Comparison of ENCODE assay signal across 15 cellular contexts in the genomic region with DNA sequence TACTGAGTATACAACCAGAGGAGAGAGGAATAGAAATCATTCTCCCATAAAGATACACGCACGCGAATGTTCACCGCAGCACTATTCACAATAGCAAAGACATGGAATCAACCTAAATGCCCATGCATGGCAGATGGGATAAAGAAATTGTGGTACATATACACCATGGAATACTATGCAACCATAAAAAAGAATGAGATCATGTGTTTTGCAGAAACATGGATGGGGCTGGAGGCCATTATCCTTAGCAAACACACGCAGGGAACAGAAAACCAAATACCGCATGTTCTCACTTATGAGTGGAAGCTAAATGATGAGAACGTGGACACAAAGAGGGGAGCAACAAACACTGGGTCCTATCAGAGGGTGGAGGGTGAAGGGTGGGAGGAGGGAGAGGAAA. TPM values are rescaled to one million over a fixed set of nuclear protein-coding genes. Genes with fewer than 3 reads are reported as not detected.
DNase-seq lines count a peak whose midpoint lies in the region; ATAC-seq and TF ChIP-seq lines count a peak whose summit lies in the region.
"Had no signal": no experiment of that assay in that cellular context is flagged by ENCODE, and none has a peak within 500 bp of the region (broad histone marks: within the 10 kb centered on the region; RNA-seq: fewer than 3 reads in every experiment).

No MANE protein-coding gene starts in this region.

- H3K27me3 ChIP-seq in left ventricle myocardium inferior (ENCODE audit: low read depth) (no peaks in the 10 kb centered on the region), right cardiac atrium (ENCODE audit: control insufficient read depth, insufficient read depth) (no peaks in the 10 kb centered on the region), IMR-90 (ENCODE audit: control insufficient read depth, insufficient read depth, low read length) (no peaks in the 10 kb centered on the region), upper lobe of right lung (no peaks in the 10 kb centered on the region)
- H3K27me3 ChIP-seq: BE2C had no signal

- peaks cover 25 to 75% of the 10 kb centered on the region in 2 experiments for H3K79me1 ChIP-seq in IMR-90 (ENCODE audit: low read depth in 1 of 2, low read length in 2 of 2)

- H4K5ac ChIP-seq in IMR-90 (ENCODE audit: low read depth, low read length): no peak overlapping the region

- no peak overlapping the region for H2BK15ac ChIP-seq in IMR-90 (ENCODE audit: low read depth, low read length)

- ATAC-seq in right cardiac atrium (no peak), IMR-90 (ENCODE audit: low read depth) (no peak), upper lobe of right lung (no peak), HG02973 (IDR thresholded peaks at IDR 0.05; ENCODE audit: unreplicated experiment) (no peak)
- ATAC-seq: GM23338, HepG2 had no signal

- no peak for TF ChIP-seq CTCF in left ventricle myocardium inferior (IDR thresholded peaks at IDR 0.05; ENCODE audit: borderline replicate concordance)
- no peak for TF ChIP-seq CTCF in IMR-90 (conservative IDR thresholded peaks at IDR 0.05; ENCODE audit: low read depth, low read length)
- TF ChIP-seq CTCF in upper lobe of right lung (IDR thresholded peaks at IDR 0.05): no peak

- CTCF ChIA-PET in IMR-90 (lab: Yijun Ruan, JAX): interaction anchor here (0.6 kb wide), 1 partner anchor 152 kb away, joined by 9 read pairs; no protein-coding TSS in a partner anchor

- no peak overlapping the region for H2BK120ac ChIP-seq in IMR-90 (ENCODE audit: low read depth, low read length)

- no peak overlapping the region for H4K8ac ChIP-seq in IMR-90 (ENCODE audit: low read depth in 2 of 2, low read length in 2 of 2)

- H3K4me3 Mint-ChIP-seq in immature natural killer cell: no peak overlapping the region
- H3K4me3 Mint-ChIP-seq: GM23338 had no signal

- no peak overlapping the region for H4K91ac ChIP-seq in IMR-90 (ENCODE audit: insufficient read depth, low read depth, low read length)

- H3K27ac ChIP-seq in left ventricle myocardium inferior (replicated peaks): peak overlapping the region; percentile 95
- H3K27ac ChIP-seq in right cardiac atrium (ENCODE audit: low read length): no peak overlapping the region
- H3K27ac ChIP-seq in IMR-90 (ENCODE audit: insufficient read depth, low read length): no peak overlapping the region
- H3K27ac ChIP-seq in upper lobe of right lung: peak overlapping the region; percentile 97

- no peaks in the 10 kb centered on the region for H3K9me3 ChIP-seq in left ventricle myocardium inferior (replicated peaks)
- H3K9me3 ChIP-seq in right cardiac atrium (ENCODE audit: control insufficient read depth, low read length): no peaks in the 10 kb centered on the region
- H3K9me3 ChIP-seq in IMR-90 (ENCODE audit: control insufficient read depth, insufficient read depth, low read length): no peaks in the 10 kb centered on the region
- H3K9me3 ChIP-seq in upper lobe of right lung: no peaks in the 10 kb centered on the region
- H3K9me3 ChIP-seq: BE2C, Caco-2 had no signal

- TF ChIP-seq POLR2A in IMR-90 (IDR thresholded peaks at IDR 0.05; ENCODE audit: low read depth, low read length): no peak

- H3K9me3 Mint-ChIP-seq in immature natural killer cell: no peaks in the 10 kb centered on the region
- H3K9me3 Mint-ChIP-seq: HFFc6 had no signal

- peak overlapping the region; percentile 37; the same call in 1 of the 2 replicates for H2AK5ac ChIP-seq in IMR-90 (ENCODE audit: low read depth, low read length)

- H3K18ac ChIP-seq in IMR-90 (ENCODE audit: low read depth, low read length): no peak overlapping the region

- dilution Hi-C loops in IMR-90 (cut with HindIII; ENCODE audit: low sequenced_read_pairs, unreplicated experiment): no loop called here

- H3K23ac ChIP-seq in IMR-90 (ENCODE audit: low read depth, low read length): no peak overlapping the region

- H3K56ac ChIP-seq in IMR-90 (ENCODE audit: extremely low read depth, insufficient read depth, low read length): no peak overlapping the region

- H3K4me1 ChIP-seq in left ventricle myocardium inferior: peaks cover 65% of the 10 kb centered on the region
- H3K4me1 ChIP-seq in right cardiac atrium (ENCODE audit: control insufficient read depth, insufficient read depth, low read length): peaks cover 4% of the 10 kb centered on the region
- H3K4me1 ChIP-seq in IMR-90 (ENCODE audit: control insufficient read depth, insufficient read depth, low read length): peaks cover 3% of the 10 kb centered on the region; the same call in 1 of the 2 replicates
- peaks cover 10% of the 10 kb centered on the region for H3K4me1 ChIP-seq in upper lobe of right lung

- POLR2A ChIA-PET in IMR-90 (lab: Charles Lee; ENCODE audit: unreplicated experiment): no interaction called here

- H2AFZ ChIP-seq in IMR-90 (replicated peaks; ENCODE audit: low read length, poor library complexity): no peak overlapping the region
- H2AFZ ChIP-seq: GM23338 had no signal

- peaks cover 0 to 15% (median 5%) of the 10 kb centered on the region in 3 donors for H3K36me3 Mint-ChIP-seq in immature natural killer cell
- H3K36me3 Mint-ChIP-seq: CD4-positive, CD25-positive, alpha-beta regulatory T cell had no signal

- H3K9ac ChIP-seq in IMR-90 (ENCODE audit: low read depth, low read length): no peak overlapping the region

- no peak overlapping the region for H2AK9ac ChIP-seq in IMR-90 (replicated peaks; ENCODE audit: low read depth, low read length, poor library complexity)

- H3K4me3 ChIP-seq in left ventricle myocardium inferior (no peak overlapping the region), right cardiac atrium (ENCODE audit: low read length) (no peak overlapping the region), IMR-90 (ENCODE audit: insufficient read depth, low read depth, low read length) (no peak overlapping the region), upper lobe of right lung (no peak overlapping the region)
- H3K4me3 ChIP-seq: GM23338 had no signal

- intact Hi-C loops in left ventricle myocardium inferior (cut with micrococcal nuclease) (no loop called here), right cardiac atrium (cut with DNase I) (no loop called here), IMR-90 (cut with micrococcal nuclease) (no loop called here), upper lobe of right lung (cut with DNase I) (no loop called here)

- no peak for TF ChIP-seq RAD21 in IMR-90 (IDR thresholded peaks at IDR 0.05; ENCODE audit: low read length)

- DNase-seq in left ventricle myocardium inferior (no peak), right cardiac atrium (no peak), IMR-90 (no peak), immature natural killer cell (no peak), upper lobe of right lung (no peak)
- DNase-seq in stimulated activated CD4-positive, alpha-beta T cell treated with anti-CD3 and anti-CD28 coated beads, Interleukin-1b, Interleukin-23, amount 100 ng/mL, for 48 hours: no peak
- DNase-seq: BE2C; Caco-2; CD4-positive, CD25-positive, alpha-beta regulatory T cell; GDM1; HCEC 1CT; HFFc6 had no signal

- WGBS in right cardiac atrium: 97% methylated on average over 7 of the region's 7 CpGs
- WGBS in IMR-90 (ENCODE audit: extremely low coverage in 2 of 2, insufficient read length in 1 of 2), 2 experiments: 100% methylated on average over 3 of the region's 7 CpGs; no CpG with 5 or more reads in 1 of the 2 experiments

- no peak overlapping the region for H2BK20ac ChIP-seq in IMR-90 (ENCODE audit: low read depth, low read length)

- peaks cover 20% of the 10 kb centered on the region; the same call in 1 of the 2 replicates for H4K20me1 ChIP-seq in IMR-90 (ENCODE audit: insufficient read depth, low read length)

- H3K4me2 ChIP-seq in IMR-90 (ENCODE audit: low read depth, low read length): no peak overlapping the region
- H3K4me2 ChIP-seq: GM23338 had no signal

- peak overlapping the region in 4 of 6 donors; percentile 35 to 69 (median 65) for H3K27ac Mint-ChIP-seq in immature natural killer cell
- H3K27ac Mint-ChIP-seq: GM23338 had no signal

- in situ Hi-C loops in IMR-90 (cut with MboI; ENCODE audit: low sequenced_read_pairs): no loop called here

- no peak overlapping the region for H3K4ac ChIP-seq in IMR-90 (ENCODE audit: low read depth, low read length)

- no peak overlapping the region for H2BK5ac ChIP-seq in IMR-90 (ENCODE audit: low read depth, low read length, poor library complexity, severe bottlenecking)

- H3K27me3 Mint-ChIP-seq in immature natural killer cell (ENCODE audit: low read depth in 3 of 3): peaks cover 3 to 11% (median 3%) of the 10 kb centered on the region in 3 donors

- peaks cover 49 to 73% of the 10 kb centered on the region in 2 donors for H3K4me1 Mint-ChIP-seq in immature natural killer cell

- H3K36me3 ChIP-seq in left ventricle myocardium inferior: no peaks in the 10 kb centered on the region
- H3K36me3 ChIP-seq in IMR-90 (ENCODE audit: control insufficient read depth, insufficient read depth, low read length): peaks cover 3% of the 10 kb centered on the region; the same call in 1 of the 2 replicates
- peaks cover 7% of the 10 kb centered on the region for H3K36me3 ChIP-seq in upper lobe of right lung
- H3K36me3 ChIP-seq: BE2C had no signal

- no peak overlapping the region for H3K14ac ChIP-seq in IMR-90 (replicated peaks; ENCODE audit: low read depth, low read length)

- no TSS peak for BruUV-seq in IMR-90 (replicated peaks; lab: Mats Ljungman, UMichigan)

- peaks cover 14% of the 10 kb centered on the region for H3K9me1 ChIP-seq in IMR-90 (ENCODE audit: insufficient read depth, low read length)

TF ChIP-seq in IMR-90, 13 proteins besides CTCF, POLR2A, EP300 and RAD21:
- no peak for TF ChIP-seq BHLHE40 (IDR thresholded peaks at IDR 0.05; ENCODE audit: low read depth, low read length)
- no peak for TF ChIP-seq RCOR1 (IDR thresholded peaks at IDR 0.05; ENCODE audit: insufficient replicate concordance, low read length)

RNA-seq across cellular contexts. Expression of a gene that starts 3.4 kb away (rescaled TPM):
- 233 TPM for total RNA-seq in left ventricle myocardium inferior
- total RNA-seq in right cardiac atrium: 100 to 1,000 TPM; 181 to 265 (median 207) TPM
- polyA plus RNA-seq in right cardiac atrium: 172 TPM
- 37.1 and 60.3 TPM in 2 replicates for total RNA-seq in IMR-90 (2012; rRNA removed)
- 78.7 and 91.1 TPM in 2 replicates for polyA plus RNA-seq in IMR-90 (2012; rRNA removed)
- polyA plus RNA-seq in IMR-90 (2012; cell fraction: cytosol; rRNA removed): 74.7 and 123 TPM in 2 replicates
- 93.6 and 162 TPM in 2 replicates for polyA plus RNA-seq in IMR-90 (2012; cell fraction: nucleus; rRNA removed; ENCODE audit: low replicate concordance)
- 100 to 1,000 TPM; 196 to 243 (median 199) TPM for polyA plus RNA-seq in immature natural killer cell
- 157 TPM for total RNA-seq in upper lobe of right lung

RNA-seq across cellular contexts. Expression of a gene that starts 31.8 kb away (rescaled TPM):
- total RNA-seq in left ventricle myocardium inferior: 51.1 TPM
- 10 to 100 TPM; 38.1 to 60.6 (median 46.8) TPM for total RNA-seq in right cardiac atrium
- 71.0 TPM for polyA plus RNA-seq in right cardiac atrium
- total RNA-seq in IMR-90 (2012; rRNA removed): 59.4 and 72.1 TPM in 2 replicates
- polyA plus RNA-seq in IMR-90 (2012; rRNA removed): 41.9 and 42.5 TPM in 2 replicates
- polyA plus RNA-seq in IMR-90 (2012; cell fraction: cytosol; rRNA removed): 31.1 and 51.6 TPM in 2 replicates
- 13.5 and 24.4 TPM in 2 replicates for polyA plus RNA-seq in IMR-90 (2012; cell fraction: nucleus; rRNA removed; ENCODE audit: low replicate concordance)
- polyA plus RNA-seq in immature natural killer cell: 10 to 100 TPM; 55.5 to 74.7 (median 67.9) TPM
- total RNA-seq in upper lobe of right lung: 20.6 TPM

Comparison
In these comparisons a context has a peak if more than half of its experiments do, and no peak if none do; other contexts are left out.
1. H3K27ac ChIP-seq: peak in left ventricle myocardium inferior (single experiment) and upper lobe of right lung (single experiment); none in right cardiac atrium (single experiment) and IMR-90 (single experiment).